Comparison of ENCODE assay signal across 20 cellular contexts in genomic region chr1:9278585-9279153, GRCh38. TPM values are rescaled to one million over a fixed set of nuclear protein-coding genes. Genes with fewer than 3 reads are reported as not detected.
DNase-seq lines count a peak whose midpoint lies in the region; ATAC-seq and TF ChIP-seq lines count a peak whose summit lies in the region.
"Had no signal": no experiment of that assay in that cellular context is flagged by ENCODE, and none has a peak within 500 bp of the region (broad histone marks: within the 10 kb centered on the region; RNA-seq: fewer than 3 reads in every experiment).

No MANE protein-coding gene starts in this region.

- H2AK5ac ChIP-seq in neuronal stem cell (ENCODE audit: low read depth, low read length) = no peak overlapping the region

- ATAC-seq in Panc1 (no peak), GM21825 (IDR thresholded peaks at IDR 0.05; ENCODE audit: unreplicated experiment) (no peak)
- ATAC-seq: A549, body of pancreas, PC-3 had no signal

- no peak overlapping the region for H3K4ac ChIP-seq in neuronal stem cell (ENCODE audit: low read length)

- no CpG with 5 or more reads among the region's 10 CpGs for WGBS in neuronal stem cell (ENCODE audit: extremely low coverage in 2 of 2, insufficient read length in 2 of 2, insufficient replicate concordance in 1 of 2), 2 donors

- no peak overlapping the region for H3K4me3 ChIP-seq in BLaER1
- H3K4me3 ChIP-seq in Panc1 (ENCODE audit: low read depth in 2 of 2, low read length in 2 of 2) = no peak overlapping the region
- H3K4me3 ChIP-seq in duodenal mucosa (ENCODE audit: low read depth in 1 of 2, low read length in 2 of 2) = no peak overlapping the region
- no peak overlapping the region for H3K4me3 ChIP-seq in neuronal stem cell (ENCODE audit: low read length in 2 of 2)
- H3K4me3 ChIP-seq in uterus = no peak overlapping the region
- H3K4me3 ChIP-seq: A549, body of pancreas, left ventricle myocardium inferior, right atrium auricular region, SJSA1 had no signal

- TF ChIP-seq CTCF in Panc1 (IDR thresholded peaks at IDR 0.05) (no peak), uterus (IDR thresholded peaks at IDR 0.05) (no peak)

- CTCF ChIA-PET in Panc1 (lab: Charles Lee) = no interaction called here

- H3K4me2 ChIP-seq in BLaER1 = peak overlapping the region; percentile 86
- no peak overlapping the region for H3K4me2 ChIP-seq in neuronal stem cell (ENCODE audit: insufficient read depth, low read length, poor library complexity, severe bottlenecking)

- peaks cover 7% of the 10 kb centered on the region for H3K9me3 ChIP-seq in BLaER1
- no peaks in the 10 kb centered on the region for H3K9me3 ChIP-seq in Panc1 (ENCODE audit: control insufficient read depth, insufficient read depth, low read depth, low read length)
- H3K9me3 ChIP-seq in duodenal mucosa (ENCODE audit: control insufficient read depth in 1 of 2, low read length in 2 of 2) = no peaks in the 10 kb centered on the region
- H3K9me3 ChIP-seq in neuronal stem cell (replicated peaks in 1 of 2; ENCODE audit: control insufficient read depth in 2 of 2, insufficient read depth in 1 of 2, low read depth in 1 of 2, low read length in 2 of 2) = peaks cover 0 to 2% of the 10 kb centered on the region in 2 donors
- no peaks in the 10 kb centered on the region for H3K9me3 ChIP-seq in uterus
- H3K9me3 ChIP-seq: A549, body of pancreas, right atrium auricular region, SJSA1 had no signal

- POLR2A ChIA-PET in Panc1 (lab: Charles Lee) = no interaction called here

- no TSS peak for BruUV-seq in Panc1 (replicated peaks; lab: Mats Ljungman, UMichigan)

- H3K36me3 ChIP-seq in BLaER1 (no peaks in the 10 kb centered on the region; the same call in 1 of the 2 replicates), Panc1 (ENCODE audit: control insufficient read depth, insufficient read depth, low read length) (no peaks in the 10 kb centered on the region), duodenal mucosa (ENCODE audit: control insufficient read depth in 1 of 2, insufficient read depth in 2 of 2, low read length in 2 of 2) (no peaks in the 10 kb centered on the region), neuronal stem cell (replicated peaks in 1 of 2; ENCODE audit: control insufficient read depth in 2 of 2, insufficient read depth in 2 of 2, low read length in 2 of 2) (no peaks in the 10 kb centered on the region), uterus (no peaks in the 10 kb centered on the region)
- H3K36me3 ChIP-seq: left ventricle myocardium inferior, right atrium auricular region, SJSA1 had no signal

- DNase-seq in Panc1 (ENCODE audit: low read depth, low spot score) (no peak), neuronal stem cell (ENCODE audit: low spot score) (no peak), uterus (no peak), HT-29 (ENCODE audit: low spot score) (no peak), ACHN (no peak)
- DNase-seq: DMS 273 treated with DMSO at 0.1 percent for 48 hours, GDM1, Karpas-422, left ventricle myocardium inferior, NCI-H1930, PC-3, T-helper 9 cell had no signal

- intact Hi-C loops in Panc1 (cut with micrococcal nuclease; ENCODE audit: unreplicated experiment) (no loop called here), uterus (cut with DNase I; ENCODE audit: low total_unique reads) (no loop called here)

- H4K20me1 ChIP-seq in BLaER1 = no peaks in the 10 kb centered on the region

- H2BK12ac ChIP-seq in neuronal stem cell (ENCODE audit: low read length) = no peak overlapping the region

- peaks cover 2% of the 10 kb centered on the region for H3K79me1 ChIP-seq in neuronal stem cell (ENCODE audit: low read depth, low read length)

- no peak overlapping the region for H4K91ac ChIP-seq in neuronal stem cell (ENCODE audit: low read depth, low read length, poor library complexity)

- H2BK15ac ChIP-seq in neuronal stem cell (ENCODE audit: low read length) = no peak overlapping the region

- TF ChIP-seq POLR2A in uterus (IDR thresholded peaks at IDR 0.05) = no peak

- H3K27me3 ChIP-seq in BLaER1 (no peaks in the 10 kb centered on the region), Panc1 (ENCODE audit: control insufficient read depth, insufficient read depth, low read length) (no peaks in the 10 kb centered on the region), duodenal mucosa (ENCODE audit: control insufficient read depth in 1 of 2, insufficient read depth in 2 of 2, low read length in 2 of 2) (no peaks in the 10 kb centered on the region), neuronal stem cell (ENCODE audit: control insufficient read depth in 3 of 3, insufficient read depth in 3 of 3, low read depth in 1 of 3, low read length in 3 of 3) (peaks cover 0 to 31% (median 0%) of the 10 kb centered on the region in 3 experiments), uterus (no peaks in the 10 kb centered on the region)
- H3K27me3 ChIP-seq: body of pancreas, right atrium auricular region, SJSA1 had no signal

- in situ Hi-C loops in Panc1 (cut with HindIII; ENCODE audit: low pct_unique_long_range_greater_than_20kb, low sequenced_read_pairs) (no loop called here), ACHN (cut with HindIII; ENCODE audit: low pct_ligation_motif_present, low pct_unique_long_range_greater_than_20kb, low sequenced_read_pairs) (no loop called here)

- no peak overlapping the region for H2BK5ac ChIP-seq in neuronal stem cell (ENCODE audit: low read length)

- H3K27ac ChIP-seq in BLaER1 (peak overlapping the region; percentile 74), Panc1 (ENCODE audit: low read length) (peak overlapping the region; percentile 79), duodenal mucosa (ENCODE audit: low read depth, low read length) (peak overlapping the region; percentile 15), neuronal stem cell (replicated peaks; ENCODE audit: low read length) (no peak overlapping the region), uterus (no peak overlapping the region)
- H3K27ac ChIP-seq: body of pancreas, C4-2B, left ventricle myocardium inferior, SJSA1 had no signal

- peak overlapping the region; percentile 30 for H3K23ac ChIP-seq in neuronal stem cell (ENCODE audit: low read depth, low read length, poor library complexity)

- no peak overlapping the region for H2BK120ac ChIP-seq in neuronal stem cell (ENCODE audit: low read depth, low read length)

- H2AFZ ChIP-seq in neuronal stem cell (ENCODE audit: low read length) = peak overlapping the region; percentile 59

- H3K9ac ChIP-seq in BLaER1 (peak overlapping the region; percentile 46; the same call in 1 of the 2 replicates), duodenal mucosa (ENCODE audit: low read depth in 1 of 2, low read length in 2 of 2) (peak overlapping the region in 1 of 2 donors; percentile 44), neuronal stem cell (ENCODE audit: low read depth, low read length, poor library complexity) (no peak overlapping the region)

- H4K8ac ChIP-seq in neuronal stem cell (ENCODE audit: low read depth, low read length) = no peak overlapping the region

- H3K4me1 ChIP-seq in BLaER1 = peaks cover 77% of the 10 kb centered on the region
- H3K4me1 ChIP-seq in Panc1 (ENCODE audit: control insufficient read depth, insufficient read depth, low read length) = peaks cover 60% of the 10 kb centered on the region
- peaks cover 40 to 41% of the 10 kb centered on the region in 2 donors for H3K4me1 ChIP-seq in duodenal mucosa (ENCODE audit: control insufficient read depth in 1 of 2, insufficient read depth in 2 of 2, low read length in 2 of 2)
- H3K4me1 ChIP-seq in neuronal stem cell (ENCODE audit: control insufficient read depth in 2 of 2, insufficient read depth in 1 of 2, low read depth in 1 of 2, low read length in 2 of 2) = peaks cover 6 to 21% of the 10 kb centered on the region in 2 donors
- no peaks in the 10 kb centered on the region for H3K4me1 ChIP-seq in uterus

- no peak overlapping the region for H3K18ac ChIP-seq in neuronal stem cell (ENCODE audit: low read length)

- H3K14ac ChIP-seq in neuronal stem cell (ENCODE audit: low read length) = no peak overlapping the region

RNA-seq across cellular contexts. Expression of gene SPSB1, which starts 14.0 kb away (rescaled TPM):
- total RNA-seq in Panc1 (2021; ENCODE audit: unreplicated experiment) (73.7 TPM), uterus (10 to 100 TPM; 12.3 to 29.6 (median 20.7) TPM)
- 59.2 TPM for polyA plus RNA-seq in Panc1 (2012; ENCODE audit: insufficient read length)
- 5.2 TPM for polyA plus RNA-seq in neuronal stem cell (2013, experiment 1 of 2)
- polyA plus RNA-seq in neuronal stem cell (2013, experiment 2 of 2) = 5.1 TPM
- 8.3 and 11.9 TPM in 2 replicates for total RNA-seq in HT-29 (2014; rRNA removed; shearing (Covaris generic))

RNA-seq across cellular contexts. Expression of gene H6PD, which starts 44.1 kb away (rescaled TPM):
- 23.5 TPM for total RNA-seq in Panc1 (2021; ENCODE audit: unreplicated experiment)
- 17.7 TPM for polyA plus RNA-seq in Panc1 (2012; ENCODE audit: insufficient read length)
- polyA plus RNA-seq in neuronal stem cell (2013, experiment 1 of 2) = 14.1 TPM
- 15.0 TPM for polyA plus RNA-seq in neuronal stem cell (2013, experiment 2 of 2)
- 100 to 1,000 TPM in 1 of 4 donors, 10 to 100 TPM in 3; 28.4 to 107 (median 49.7) TPM for total RNA-seq in uterus
- 7.6 and 10.0 TPM in 2 replicates for total RNA-seq in HT-29 (2014; rRNA removed; shearing (Covaris generic))

Comparison
In these comparisons a context has a peak if more than half of its experiments do, and no peak if none do; other contexts are left out.
1. H3K27ac ChIP-seq: peak in BLaER1 (single experiment), Panc1 (single experiment) and duodenal mucosa (single experiment); none in neuronal stem cell (single experiment) and uterus (0 of 2).